Comparison of ENCODE assay signal across 1 cellular context in genomic region chr14:92105073-92105844, GRCh38.
TF ChIP-seq lines count a peak whose summit lies in the region.

No MANE protein-coding gene starts in this region.

TF ChIP-seq in endothelial cell of umbilical vein, 7 proteins besides CTCF, POLR2A, EP300 and RAD21 (continued from another document):
- TF ChIP-seq MYC (IDR thresholded peaks at IDR 0.05; ENCODE audit: low read depth, low read length) (no peak), POLR2AphosphoS5 (IDR thresholded peaks at IDR 0.05; ENCODE audit: insufficient read depth, low read depth, low read length) (no peak), FOS (IDR thresholded peaks at IDR 0.05; ENCODE audit: borderline replicate concordance, insufficient read depth, low read length) (no peak), GATA2 (IDR thresholded peaks at IDR 0.05; ENCODE audit: insufficient read depth, insufficient read length, low read depth, low read length) (no peak)
